8 cellular contexts compared by ENCODE assay signal in genomic region chr5:173293817-173294672, GRCh38. TPM values are rescaled to one million over a fixed set of nuclear protein-coding genes. Genes with fewer than 3 reads are reported as not detected.
A peak's percentile ranks its signal among the peaks of the same experiment; 100 is the strongest.
DNase-seq lines count a peak whose midpoint lies in the region; ATAC-seq and TF ChIP-seq lines count a peak whose summit lies in the region.

No MANE protein-coding gene starts in this region.

- TF ChIP-seq POLR2A in transverse colon (IDR thresholded peaks at IDR 0.05): no peak

- H3K27me3 ChIP-seq in SJSA1 (replicated peaks): no peaks in the 10 kb centered on the region; the same call in 1 of the 2 replicates
- no peaks in the 10 kb centered on the region for H3K27me3 ChIP-seq in trophoblast cell (ENCODE audit: insufficient read depth, low read length)
- H3K27me3 ChIP-seq in transverse colon: peaks cover 61% of the 10 kb centered on the region

- H2BK5ac ChIP-seq in trophoblast cell (ENCODE audit: low read depth, low read length, poor library complexity): peak overlapping the region; percentile 14

- H3K4me1 ChIP-seq in SJSA1 (replicated peaks) (peaks cover 10% of the 10 kb centered on the region), trophoblast cell (ENCODE audit: control insufficient read depth in 1 of 2, insufficient read depth in 2 of 2, low read length in 2 of 2) (peaks cover 23 to 28% of the 10 kb centered on the region in 2 experiments), transverse colon (peaks cover 3 to 8% (median 5%) of the 10 kb centered on the region in 4 donors)

- in situ Hi-C loops in transverse colon (cut with MboI; ENCODE audit: low pct_ligation_motif_present in 1 of 4, low pct_unique_long_range_greater_than_20kb in 1 of 4, low sequenced_read_pairs in 3 of 4): loop anchor here in 2 of 4 donors (10.0 to 25.0 kb wide), 4 partner anchors 271 to 668 kb away; partner anchors contain the start of gene RPL26L1 (in 1 of the 2)

- H3K9me3 ChIP-seq in SJSA1 (replicated peaks) (no peaks in the 10 kb centered on the region), trophoblast cell (ENCODE audit: insufficient read depth, low read depth, low read length) (no peaks in the 10 kb centered on the region), transverse colon (no peaks in the 10 kb centered on the region)

- peak overlapping the region; percentile 8 for H3K4ac ChIP-seq in trophoblast cell (ENCODE audit: low read depth, low read length)

- H4K8ac ChIP-seq in trophoblast cell (ENCODE audit: low read depth, low read length): peak overlapping the region; percentile 27

- H2AFZ ChIP-seq in trophoblast cell (ENCODE audit: insufficient read depth, low read length, poor library complexity): peak overlapping the region; percentile 4

- peak; percentile 92 for DNase-seq in DMS 273 (lab: John Stamatoyannopoulos, UW; ENCODE audit: unreplicated experiment)
- peak; percentile 81 for DNase-seq in LoVo (ENCODE audit: low spot score)
- DNase-seq in SJSA1 (ENCODE audit: low read depth in 1 of 2, low spot score in 2 of 2): peak; percentile 84 to 88
- DNase-seq in activated naive CD4-positive, alpha-beta T cell (lab: John Stamatoyannopoulos, UW): peak; percentile 22 to 51 (median 42)
- DNase-seq in globus pallidus (ENCODE audit: low spot score): peak; percentile 68
- peak; percentile 71 to 95 for DNase-seq in trophoblast cell
- DNase-seq in transverse colon: peak; percentile 69

- no peak for TF ChIP-seq EP300 in transverse colon (IDR thresholded peaks at IDR 0.05; ENCODE audit: low read depth)

- no peak overlapping the region for H4K12ac ChIP-seq in trophoblast cell (ENCODE audit: low read depth, low read length)

- H3K14ac ChIP-seq in trophoblast cell (ENCODE audit: low read length): peak overlapping the region; percentile 47

- H3K23ac ChIP-seq in trophoblast cell (ENCODE audit: low read length): no peak overlapping the region

- no peak overlapping the region for H3K27ac ChIP-seq in SJSA1
- H3K27ac ChIP-seq in trophoblast cell (ENCODE audit: low read depth, low read length): no peak overlapping the region
- H3K27ac ChIP-seq in transverse colon: no peak overlapping the region

- peak; percentile 84 to 90 (median 87) for TF ChIP-seq CTCF in transverse colon (IDR thresholded peaks at IDR 0.05)

- H2BK12ac ChIP-seq in trophoblast cell (ENCODE audit: low read length): peak overlapping the region; percentile 26

- H3K36me3 ChIP-seq in SJSA1: no peaks in the 10 kb centered on the region; the same call in 1 of the 2 replicates
- no peaks in the 10 kb centered on the region for H3K36me3 ChIP-seq in trophoblast cell (ENCODE audit: control insufficient read depth in 1 of 2, insufficient read depth in 2 of 2, low read length in 2 of 2)
- H3K36me3 ChIP-seq in transverse colon: no peaks in the 10 kb centered on the region

- intact Hi-C loops in transverse colon (cut with DNase I; ENCODE audit: low total_unique reads): loop anchor here (1.0 to 10.0 kb wide), 2 partner anchors 38 to 281 kb away; no protein-coding TSS in a partner anchor

- peak overlapping the region; percentile 39 for H2BK120ac ChIP-seq in trophoblast cell (ENCODE audit: insufficient read depth, low read length, poor library complexity)

- H2AK5ac ChIP-seq in trophoblast cell (ENCODE audit: low read length): no peak overlapping the region

- no peak overlapping the region for H3K9ac ChIP-seq in trophoblast cell (ENCODE audit: low read length)

- peak; percentile 62 for ATAC-seq in GM21717 (IDR thresholded peaks at IDR 0.05; ENCODE audit: unreplicated experiment)

- H3K4me2 ChIP-seq in trophoblast cell (ENCODE audit: low read length): peak overlapping the region; percentile 19

- H4K91ac ChIP-seq in trophoblast cell (ENCODE audit: low read depth, low read length): peak overlapping the region; percentile 59

- H3K4me3 ChIP-seq in SJSA1 (no peak overlapping the region), trophoblast cell (ENCODE audit: low read depth, low read length) (no peak overlapping the region), transverse colon (no peak overlapping the region)

- no CpG with 5 or more reads among the region's 37 CpGs for WGBS in trophoblast cell (ENCODE audit: extremely low coverage, insufficient coverage, insufficient read length)
- 2 to 14% methylated on average over 9 to 37 of the region's 37 CpGs for WGBS in transverse colon (ENCODE audit: low coverage in 1 of 2), 2 donors

- H3K79me1 ChIP-seq in trophoblast cell (ENCODE audit: low read length): peaks cover 10% of the 10 kb centered on the region

- H3K79me2 ChIP-seq in trophoblast cell (ENCODE audit: control insufficient read depth, insufficient read depth, low read length, poor library complexity): no peaks in the 10 kb centered on the region

- peak overlapping the region; percentile 1 for H3K18ac ChIP-seq in trophoblast cell (ENCODE audit: low read length)

RNA-seq across cellular contexts. Expression of gene STC2, which starts 34.2 kb away (rescaled TPM):
- 12.6 and 43.4 TPM in 2 replicates for total RNA-seq in SJSA1 (2014; rRNA removed; shearing (Covaris generic))
- polyA plus RNA-seq in trophoblast cell (2013): 30.0 and 31.8 TPM in 2 replicates
- 1 to 10 TPM; 1.5 to 8.1 (median 2.0) TPM for total RNA-seq in transverse colon

RNA-seq across cellular contexts. Expression of gene NKX2-5, which starts 59.0 kb away (rescaled TPM):
- not detected in 2 replicates for total RNA-seq in SJSA1 (2014; rRNA removed; shearing (Covaris generic))
- 0.03 TPM in 2 replicates for polyA plus RNA-seq in trophoblast cell (2013)
- not detected for total RNA-seq in transverse colon
